ENCODE assay signal across 8 cellular contexts in genomic region chr11:8963569-8964323, GRCh38. TPM values are rescaled to one million over a fixed set of nuclear protein-coding genes. Genes with fewer than 3 reads are reported as not detected.
DNase-seq lines count a peak whose midpoint lies in the region; ATAC-seq, FAIRE-seq and TF ChIP-seq lines count a peak whose summit lies in the region.

No MANE protein-coding gene starts in this region.

- H3K4me2 ChIP-seq in endothelial cell of umbilical vein (ENCODE audit: insufficient read depth, low read length): peak overlapping the region; percentile 94

- no peak for FAIRE-seq in endothelial cell of umbilical vein (lab: Jason Lieb, UNC)

- CTCF ChIA-PET in CD4-positive, alpha-beta memory T cell (lab: Charles Lee; ENCODE audit: partially characterized antibody): interaction anchor here (0.6 to 2.6 kb wide), 5 partner anchors 49 to 174 kb away, joined by 3 to 11 read pairs (median 4); no protein-coding TSS in a partner anchor
- CTCF ChIA-PET in endothelial cell of umbilical vein (lab: Charles Lee): interaction anchor here (1.0 to 2.7 kb wide), 7 partner anchors 18 to 543 kb away, joined by 3 to 25 read pairs (median 5); no protein-coding TSS in a partner anchor

- H3K36me3 ChIP-seq in CD4-positive, alpha-beta memory T cell (ENCODE audit: insufficient read depth, low read length): no peaks in the 10 kb centered on the region
- no peaks in the 10 kb centered on the region for H3K36me3 ChIP-seq in endothelial cell of umbilical vein (ENCODE audit: control insufficient read depth in 2 of 2, extremely low read depth in 1 of 2, insufficient read depth in 2 of 2, low read length in 2 of 2)
- no peaks in the 10 kb centered on the region for H3K36me3 ChIP-seq in muscle layer of duodenum (ENCODE audit: control insufficient read depth in 1 of 2, insufficient read depth in 2 of 2, low read length in 2 of 2)

- intact Hi-C loops in CD4-positive, alpha-beta memory T cell (cut with micrococcal nuclease): loop anchor here (1.0 to 5.0 kb wide), 6 partner anchors 41 to 649 kb away; partner anchors contain the start of genes IPO7, NRIP3, RPL27A and TMEM41B
- intact Hi-C loops in endothelial cell of umbilical vein (cut with micrococcal nuclease): loop anchor here (1.0 to 2.0 kb wide), 3 partner anchors 53 to 281 kb away; partner anchors contain the start of genes AKIP1, RPL27A and TRIM66

- H3K9ac ChIP-seq in endothelial cell of umbilical vein (replicated peaks; ENCODE audit: extremely low read depth, insufficient read depth, low read length): peak overlapping the region; percentile 96

- H3K9me3 ChIP-seq in CD4-positive, alpha-beta memory T cell (ENCODE audit: control insufficient read depth in 1 of 2, low read length in 2 of 2): no peaks in the 10 kb centered on the region
- H3K9me3 ChIP-seq in endothelial cell of umbilical vein (replicated peaks; ENCODE audit: control insufficient read depth, insufficient read depth, low read length) (no peaks in the 10 kb centered on the region), muscle layer of duodenum (ENCODE audit: control insufficient read depth in 1 of 2, low read length in 2 of 2) (no peaks in the 10 kb centered on the region)

- H3K4me1 ChIP-seq in CD4-positive, alpha-beta memory T cell (ENCODE audit: insufficient read depth, low read length): peaks cover 26% of the 10 kb centered on the region
- peaks cover 15% of the 10 kb centered on the region for H3K4me1 ChIP-seq in endothelial cell of umbilical vein (ENCODE audit: control insufficient read depth, extremely low read depth, insufficient read depth, low read length)
- H3K4me1 ChIP-seq in muscle layer of duodenum (ENCODE audit: control insufficient read depth in 1 of 2, insufficient read depth in 2 of 2, low read length in 2 of 2): peaks cover 7 to 27% of the 10 kb centered on the region in 2 donors

- peak overlapping the region; percentile 90 for H3K27ac ChIP-seq in CD4-positive, alpha-beta memory T cell (ENCODE audit: low read depth, low read length)
- H3K27ac ChIP-seq in endothelial cell of umbilical vein (ENCODE audit: insufficient read depth, low read depth, low read length): peak overlapping the region; percentile 88
- H3K27ac ChIP-seq in muscle layer of duodenum (ENCODE audit: low read length): peak overlapping the region; percentile 96

- H3K27me3 ChIP-seq in CD4-positive, alpha-beta memory T cell (ENCODE audit: insufficient read depth, low read length): no peaks in the 10 kb centered on the region
- H3K27me3 ChIP-seq in endothelial cell of umbilical vein (ENCODE audit: control insufficient read depth in 2 of 2, insufficient read depth in 2 of 2, low read length in 2 of 2) (no peaks in the 10 kb centered on the region), muscle layer of duodenum (ENCODE audit: low read depth, low read length) (no peaks in the 10 kb centered on the region)

- peak overlapping the region; percentile 89 to 91 for H3K4me3 ChIP-seq in CD4-positive, alpha-beta memory T cell (ENCODE audit: low read length in 2 of 2)
- peak overlapping the region; percentile 71 to 91 (median 81) for H3K4me3 ChIP-seq in endothelial cell of umbilical vein (replicated peaks in 1 of 3; ENCODE audit: insufficient read depth in 1 of 3, low read depth in 1 of 3, low read length in 3 of 3)
- H3K4me3 ChIP-seq in muscle layer of duodenum (ENCODE audit: low read depth in 1 of 2, low read length in 2 of 2): peak overlapping the region; percentile 85 to 87

- H3K4me3 Mint-ChIP-seq in CD4-positive, alpha-beta memory T cell: peak overlapping the region; percentile 93 to 98 (median 97)
- peak overlapping the region; percentile 91 for H3K4me3 Mint-ChIP-seq in stimulated activated effector memory CD8-positive, alpha-beta T cell treated with anti-CD3 and anti-CD28 coated beads, Interleukin-12 subunit alpha, Interleukin-12 subunit beta, amount 100 ng/mL, for 72 hours

- H4K20me1 ChIP-seq in endothelial cell of umbilical vein (replicated peaks; ENCODE audit: control insufficient read depth, extremely low read depth, insufficient read depth, low read length): no peaks in the 10 kb centered on the region

- peak; percentile 71 for ATAC-seq in GM19455 (IDR thresholded peaks at IDR 0.05; ENCODE audit: unreplicated experiment)
- ATAC-seq in HG03575 (IDR thresholded peaks at IDR 0.05; ENCODE audit: extremely low read depth, insufficient number of reproducible peaks, low FRiP score, unreplicated experiment): peak; percentile 18
- peak; percentile 82 for ATAC-seq in stimulated activated effector memory CD8-positive, alpha-beta T cell treated with anti-CD3 and anti-CD28 coated beads, Interleukin-12 subunit alpha, Interleukin-12 subunit beta, amount 100 ng/mL, for 72 hours

- no peaks in the 10 kb centered on the region for H3K9me3 Mint-ChIP-seq in CD4-positive, alpha-beta memory T cell
- no peaks in the 10 kb centered on the region for H3K9me3 Mint-ChIP-seq in stimulated activated effector memory CD8-positive, alpha-beta T cell treated with anti-CD3 and anti-CD28 coated beads, Interleukin-12 subunit alpha, Interleukin-12 subunit beta, amount 100 ng/mL, for 72 hours

- H3K4me1 Mint-ChIP-seq in CD4-positive, alpha-beta memory T cell: peaks cover 21 to 42% (median 34%) of the 10 kb centered on the region in 4 donors
- H3K4me1 Mint-ChIP-seq in stimulated activated effector memory CD8-positive, alpha-beta T cell treated with anti-CD3 and anti-CD28 coated beads, Interleukin-12 subunit alpha, Interleukin-12 subunit beta, amount 100 ng/mL, for 72 hours: peaks cover 29% of the 10 kb centered on the region

- H3K79me2 ChIP-seq in endothelial cell of umbilical vein (ENCODE audit: control insufficient read depth, insufficient read depth, low read length): peaks cover 27% of the 10 kb centered on the region

- POLR2A ChIA-PET in CD4-positive, alpha-beta memory T cell (lab: Charles Lee; ENCODE audit: partially characterized antibody): interaction anchor here (0.7 to 3.0 kb wide), 17 partner anchors 8 to 1339 kb away, joined by 3 to 23 read pairs (median 5); partner anchors contain the start of genes AKIP1, DENND5A, NRIP3 and RPL27A
- POLR2A ChIA-PET in endothelial cell of umbilical vein (lab: Charles Lee): interaction anchor here (0.6 kb wide), 1 partner anchor 753 kb away, joined by 5 read pairs; no protein-coding TSS in a partner anchor

- TF ChIP-seq CTCF in endothelial cell of umbilical vein (IDR thresholded peaks at IDR 0.05; ENCODE audit: extremely low read depth in 1 of 2, insufficient read depth in 1 of 2, low read depth in 1 of 2, low read length in 2 of 2): no peak

- peak; percentile 76 to 82 (median 81) for DNase-seq in CD4-positive, alpha-beta memory T cell
- DNase-seq in NK-92 treated with Interleukin-12 subunit alpha and Interleukin-12 subunit beta, amount 100 ng/mL, for 24 hours (lab: John Stamatoyannopoulos, UW): peak; percentile 80
- DNase-seq in activated T-cell treated with anti-CD3 and anti-CD28 coated beads for 24 hours (ENCODE audit: low read depth) (peak; percentile 72), endothelial cell of umbilical vein (ENCODE audit: low read depth, low spot score) (no peak)
- DNase-seq in stimulated activated effector memory CD8-positive, alpha-beta T cell treated with anti-CD3 and anti-CD28 coated beads, Interleukin-12 subunit alpha, Interleukin-12 subunit beta, amount 100 ng/mL, for 72 hours (ENCODE audit: low spot score in 2 of 2): peak in 1 of 2 donors; percentile 89

- dilution Hi-C loops in endothelial cell of umbilical vein (cut with MboI; ENCODE audit: extremely low pct_ligation_motif_present, low sequenced_read_pairs): no loop called here

- TF ChIP-seq POLR2A in endothelial cell of umbilical vein (IDR thresholded peaks at IDR 0.05; ENCODE audit: low read depth, low read length): no peak

- H3K36me3 Mint-ChIP-seq in CD4-positive, alpha-beta memory T cell: peaks cover 4 to 18% of the 10 kb centered on the region in 2 donors
- H3K36me3 Mint-ChIP-seq in stimulated activated effector memory CD8-positive, alpha-beta T cell treated with anti-CD3 and anti-CD28 coated beads, Interleukin-12 subunit alpha, Interleukin-12 subunit beta, amount 100 ng/mL, for 72 hours: peaks cover 15% of the 10 kb centered on the region

- no peaks in the 10 kb centered on the region for H3K9me1 ChIP-seq in endothelial cell of umbilical vein (replicated peaks; ENCODE audit: control insufficient read depth, extremely low read depth, insufficient read depth, low read length)

- no peaks in the 10 kb centered on the region for H3K27me3 Mint-ChIP-seq in CD4-positive, alpha-beta memory T cell

- BruUV-seq in endothelial cell of umbilical vein (replicated peaks; lab: Mats Ljungman, UMichigan): no TSS peak

- H3K27ac Mint-ChIP-seq in CD4-positive, alpha-beta memory T cell: peak overlapping the region; percentile 91 to 99 (median 98)
- H3K27ac Mint-ChIP-seq in stimulated activated effector memory CD8-positive, alpha-beta T cell treated with anti-CD3 and anti-CD28 coated beads, Interleukin-12 subunit alpha, Interleukin-12 subunit beta, amount 100 ng/mL, for 72 hours: peak overlapping the region; percentile 94

- peak overlapping the region; percentile 96 for H2AFZ ChIP-seq in endothelial cell of umbilical vein (ENCODE audit: low read depth, low read length)

RNA-seq across cellular contexts. Expression of gene TMEM9B, which starts 0.5 kb away (rescaled TPM):
- 10 to 100 TPM; 36.8 to 38.9 TPM for total RNA-seq in CD4-positive, alpha-beta memory T cell
- 100 to 1,000 TPM in 1 of 2 donors, 10 to 100 TPM in 1; 97.6 to 164 TPM for polyA plus RNA-seq in CD4-positive, alpha-beta memory T cell
- total RNA-seq in endothelial cell of umbilical vein: 27.1 and 30.2 TPM in 2 replicates
- polyA plus RNA-seq in endothelial cell of umbilical vein: 23.8 and 28.2 TPM in 2 replicates
- polyA plus RNA-seq in endothelial cell of umbilical vein (2011; cell fraction: cytosol; rRNA removed): 21.8 and 22.2 TPM in 2 replicates
- 7.6 and 12.2 TPM in 2 replicates for polyA plus RNA-seq in endothelial cell of umbilical vein (2011; cell fraction: nucleus; rRNA removed)
- 42.5 and 53.9 TPM in 2 replicates for polyA plus RNA-seq in endothelial cell of umbilical vein (2012)
- polyA minus RNA-seq in endothelial cell of umbilical vein: 23.1 and 30.1 TPM in 2 replicates
- 8.7 TPM for polyA minus RNA-seq in endothelial cell of umbilical vein (2011; cell fraction: cytosol; rRNA and poly(A)+ RNA removed)
- 5.8 and 10.0 TPM in 2 replicates for polyA minus RNA-seq in endothelial cell of umbilical vein (2011; cell fraction: nucleus; rRNA and poly(A)+ RNA removed)

RNA-seq across cellular contexts. Expression of gene ASCL3, which starts 20.9 kb away (rescaled TPM):
- total RNA-seq in CD4-positive, alpha-beta memory T cell: not detected
- polyA plus RNA-seq in CD4-positive, alpha-beta memory T cell: not detected
- total RNA-seq in endothelial cell of umbilical vein: not detected in 2 replicates
- not detected in 2 replicates for polyA plus RNA-seq in endothelial cell of umbilical vein
- not detected in 2 replicates for polyA plus RNA-seq in endothelial cell of umbilical vein (2011; cell fraction: cytosol; rRNA removed)
- not detected in 2 replicates for polyA plus RNA-seq in endothelial cell of umbilical vein (2011; cell fraction: nucleus; rRNA removed)
- not detected in 2 replicates for polyA plus RNA-seq in endothelial cell of umbilical vein (2012)
- not detected in 2 replicates for polyA minus RNA-seq in endothelial cell of umbilical vein
- polyA minus RNA-seq in endothelial cell of umbilical vein (2011; cell fraction: cytosol; rRNA and poly(A)+ RNA removed): not detected
- not detected in 2 replicates for polyA minus RNA-seq in endothelial cell of umbilical vein (2011; cell fraction: nucleus; rRNA and poly(A)+ RNA removed)

RNA-seq across cellular contexts. Expression of gene C11orf16, which starts 31.0 kb away (rescaled TPM):
- not detected for total RNA-seq in CD4-positive, alpha-beta memory T cell
- under 1 TPM in 1 of 2 donors, not detected in 1; 0.10 TPM for polyA plus RNA-seq in CD4-positive, alpha-beta memory T cell
- total RNA-seq in endothelial cell of umbilical vein: not detected in 2 replicates
- polyA plus RNA-seq in endothelial cell of umbilical vein: not detected in 2 replicates
- polyA plus RNA-seq in endothelial cell of umbilical vein (2011; cell fraction: cytosol; rRNA removed): not detected in 2 replicates
- polyA plus RNA-seq in endothelial cell of umbilical vein (2011; cell fraction: nucleus; rRNA removed): not detected in 2 replicates
- polyA plus RNA-seq in endothelial cell of umbilical vein (2012): not detected in 2 replicates
- polyA minus RNA-seq in endothelial cell of umbilical vein: not detected in 2 replicates
- not detected for polyA minus RNA-seq in endothelial cell of umbilical vein (2011; cell fraction: cytosol; rRNA and poly(A)+ RNA removed)
- not detected in 2 replicates for polyA minus RNA-seq in endothelial cell of umbilical vein (2011; cell fraction: nucleus; rRNA and poly(A)+ RNA removed)

RNA-seq across cellular contexts. Expression of gene NRIP3, which starts 40.1 kb away (rescaled TPM):
- total RNA-seq in CD4-positive, alpha-beta memory T cell: 1 to 10 TPM; 1.5 to 1.7 TPM
- under 1 TPM; 0.63 to 0.99 TPM for polyA plus RNA-seq in CD4-positive, alpha-beta memory T cell
- 8.4 and 9.9 TPM in 2 replicates for total RNA-seq in endothelial cell of umbilical vein
- 3.0 and 3.7 TPM in 2 replicates for polyA plus RNA-seq in endothelial cell of umbilical vein
- 3.9 and 4.4 TPM in 2 replicates for polyA plus RNA-seq in endothelial cell of umbilical vein (2011; cell fraction: cytosol; rRNA removed)
- polyA plus RNA-seq in endothelial cell of umbilical vein (2011; cell fraction: nucleus; rRNA removed): 5.0 and 5.7 TPM in 2 replicates
- 6.8 and 15.1 TPM in 2 replicates for polyA plus RNA-seq in endothelial cell of umbilical vein (2012)
- polyA minus RNA-seq in endothelial cell of umbilical vein: 7.1 and 7.7 TPM in 2 replicates
- not detected for polyA minus RNA-seq in endothelial cell of umbilical vein (2011; cell fraction: cytosol; rRNA and poly(A)+ RNA removed)
- polyA minus RNA-seq in endothelial cell of umbilical vein (2011; cell fraction: nucleus; rRNA and poly(A)+ RNA removed): 2.5 and 3.5 TPM in 2 replicates

RNA-seq across cellular contexts. Expression of gene AKIP1, which starts 52.8 kb away (rescaled TPM):
- 10 to 100 TPM; 13.3 to 14.5 TPM for total RNA-seq in CD4-positive, alpha-beta memory T cell
- polyA plus RNA-seq in CD4-positive, alpha-beta memory T cell: 10 to 100 TPM; 16.5 to 20.2 TPM
- 21.9 and 23.4 TPM in 2 replicates for total RNA-seq in endothelial cell of umbilical vein
- 30.3 and 32.4 TPM in 2 replicates for polyA plus RNA-seq in endothelial cell of umbilical vein
- polyA plus RNA-seq in endothelial cell of umbilical vein (2011; cell fraction: cytosol; rRNA removed): 24.9 and 26.8 TPM in 2 replicates
- 13.0 and 15.3 TPM in 2 replicates for polyA plus RNA-seq in endothelial cell of umbilical vein (2011; cell fraction: nucleus; rRNA removed)
- polyA plus RNA-seq in endothelial cell of umbilical vein (2012): 33.5 and 34.3 TPM in 2 replicates
- polyA minus RNA-seq in endothelial cell of umbilical vein: 8.4 TPM in 2 replicates
- 19.2 TPM for polyA minus RNA-seq in endothelial cell of umbilical vein (2011; cell fraction: cytosol; rRNA and poly(A)+ RNA removed)
- polyA minus RNA-seq in endothelial cell of umbilical vein (2011; cell fraction: nucleus; rRNA and poly(A)+ RNA removed): 2.3 and 2.6 TPM in 2 replicates

Comparison
In these comparisons a context has a peak if more than half of its experiments do, and no peak if none do; other contexts are left out.
1. ATAC-seq: peak in every context shown above with its lines; median percentile 82 in stimulated activated effector memory CD8-positive, alpha-beta T cell treated with anti-CD3 and anti-CD28 coated beads, Interleukin-12 subunit alpha, Interleukin-12 subunit beta, amount 100 ng/mL, for 72 hours; 71 in GM19455; 18 in HG03575.